1 cellular context compared by ENCODE assay signal in genomic region chr4:8239226-8239625, GRCh38.
TF ChIP-seq lines count a peak whose summit lies in the region.

No MANE protein-coding gene starts in this region.

TF ChIP-seq in K562, 482 proteins besides CTCF, POLR2A, EP300 and RAD21:
- TF ChIP-seq BHLHE40 (IDR thresholded peaks at IDR 0.05; ENCODE audit: low read length) = 0 out of 2 replicates have a peak, but pooled peaks have one; percentile 19
- TF ChIP-seq LARP7 (IDR thresholded peaks at IDR 0.05) = no peak
- TF ChIP-seq KDM1A (IDR thresholded peaks at IDR 0.05) = peak in 1 of 2 experiments; percentile 86; a peak in 2 of 4 replicates
- TF ChIP-seq EP400 (IDR thresholded peaks at IDR 0.05) = no peak
